Comparison of ENCODE assay signal across 9 cellular contexts in genomic region chr4:154399259-154399974, GRCh38.
DNase-seq lines count a peak whose midpoint lies in the region; ATAC-seq lines count a peak whose summit lies in the region.
"Had no signal": no experiment of that assay in that cellular context is flagged by ENCODE, and none has a peak within 500 bp of the region (broad histone marks: within the 10 kb centered on the region; RNA-seq: fewer than 3 reads in every experiment).

No MANE protein-coding gene starts in this region.

- DNase-seq in Daoy (ENCODE audit: low read depth) (peak; percentile 44), NCI-H748 (lab: John Stamatoyannopoulos, UW; ENCODE audit: unreplicated experiment) (peak; percentile 39), fibroblast of gingiva (ENCODE audit: low read depth) (peak; percentile 56), SHP77 treated with DMSO at 0.1 percent for 48 hours (lab: John Stamatoyannopoulos, UW) (no peak)
- DNase-seq in activated naive CD8-positive, alpha-beta T cell treated with anti-CD3 and anti-CD28 coated beads for 36 hours: no peak
- DNase-seq: T1000 had no signal

- no peaks in the 10 kb centered on the region for H3K27me3 ChIP-seq in rectal smooth muscle tissue (ENCODE audit: control insufficient read depth, insufficient read depth, low read length)

- H3K27ac Mint-ChIP-seq in activated naive CD8-positive, alpha-beta T cell treated with anti-CD3 and anti-CD28 coated beads for 36 hours: no peak overlapping the region

- ATAC-seq in HG02678 (IDR thresholded peaks at IDR 0.05; ENCODE audit: unreplicated experiment) (no peak), GM19455 (IDR thresholded peaks at IDR 0.05; ENCODE audit: unreplicated experiment) (no peak)

- H3K36me3 ChIP-seq in rectal smooth muscle tissue (ENCODE audit: control insufficient read depth, insufficient read depth, low read length): no peaks in the 10 kb centered on the region

- H3K9ac ChIP-seq in rectal smooth muscle tissue (ENCODE audit: low read length): no peak overlapping the region

- no peaks in the 10 kb centered on the region for H3K4me1 Mint-ChIP-seq in activated naive CD8-positive, alpha-beta T cell treated with anti-CD3 and anti-CD28 coated beads for 36 hours

- H3K9me3 Mint-ChIP-seq in activated naive CD8-positive, alpha-beta T cell treated with anti-CD3 and anti-CD28 coated beads for 36 hours: no peaks in the 10 kb centered on the region

- H3K27me3 Mint-ChIP-seq in activated naive CD8-positive, alpha-beta T cell treated with anti-CD3 and anti-CD28 coated beads for 36 hours: peaks cover 12% of the 10 kb centered on the region

- no peaks in the 10 kb centered on the region for H3K4me1 ChIP-seq in rectal smooth muscle tissue (ENCODE audit: control insufficient read depth, insufficient read depth, low read length)

- no peak overlapping the region for H3K4me3 Mint-ChIP-seq in activated naive CD8-positive, alpha-beta T cell treated with anti-CD3 and anti-CD28 coated beads for 36 hours

- H3K4me3 ChIP-seq in rectal smooth muscle tissue (ENCODE audit: low read length): peak overlapping the region; percentile 58

- no peaks in the 10 kb centered on the region for H3K36me3 Mint-ChIP-seq in activated naive CD8-positive, alpha-beta T cell treated with anti-CD3 and anti-CD28 coated beads for 36 hours

- peak overlapping the region; percentile 59 for H3K27ac ChIP-seq in rectal smooth muscle tissue (ENCODE audit: low read depth, low read length)

Comparison
In these comparisons a context has a peak if more than half of its experiments do, and no peak if none do; other contexts are left out.
1. DNase-seq: peak in Daoy (single experiment), NCI-H748 (single experiment) and fibroblast of gingiva (single experiment); none in SHP77 treated with DMSO at 0.1 percent for 48 hours (single experiment) and activated naive CD8-positive, alpha-beta T cell treated with anti-CD3 and anti-CD28 coated beads for 36 hours (single experiment).